In the genomic region with DNA sequence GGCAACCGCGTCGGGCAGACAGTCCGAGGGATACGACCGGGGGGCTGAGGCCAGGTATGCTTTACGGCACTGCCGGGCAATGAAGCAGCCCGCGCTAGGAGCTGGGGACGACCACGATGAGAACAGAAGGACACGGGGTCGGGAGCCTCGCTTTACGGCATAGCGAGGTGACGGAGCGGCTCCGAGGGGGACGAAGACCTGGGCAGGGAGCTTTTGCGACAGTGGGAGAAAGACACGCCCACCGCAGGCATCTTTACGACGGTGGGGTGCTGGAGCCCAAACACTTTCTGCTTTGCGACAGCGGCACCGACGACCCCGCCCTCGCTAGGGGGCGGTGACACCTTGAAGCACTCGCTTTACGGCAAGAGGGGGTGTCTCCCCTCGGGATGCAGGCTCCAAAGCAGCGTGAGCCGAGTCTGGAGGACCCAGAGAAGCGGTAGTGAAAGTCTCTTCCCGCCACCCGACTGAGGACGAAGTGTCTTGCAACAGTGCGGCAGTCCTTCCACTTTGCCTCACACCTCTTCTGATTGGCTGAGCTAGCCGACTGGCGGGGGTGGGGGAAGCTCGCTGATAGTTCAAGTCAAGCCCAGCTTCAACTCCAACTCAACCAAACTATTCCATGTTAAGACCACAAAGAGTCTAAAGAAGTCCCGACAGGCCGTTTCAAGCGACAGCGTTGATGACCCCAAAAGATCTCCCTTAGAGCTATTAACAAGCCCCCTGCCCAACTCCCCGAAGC, we compare ENCODE assay signal across 1 cellular context.
A peak's percentile ranks its signal among the peaks of the same experiment; 100 is the strongest.
TF ChIP-seq lines count a peak whose summit lies in the region.

No MANE protein-coding gene starts in this region.

TF ChIP-seq in HEK293, 187 proteins besides CTCF, POLR2A, EP300 and RAD21 (continued from another document and continues in another):
- TF ChIP-seq PATZ1 (tag by site-specific recombination; IDR thresholded peaks at IDR 0.05), result peak; percentile 91
- no peak for TF ChIP-seq ZNF114 (tag by site-specific recombination; IDR thresholded peaks at IDR 0.05)
- TF ChIP-seq ZNF169 (tag by site-specific recombination; IDR thresholded peaks at IDR 0.05), result no peak
- TF ChIP-seq ZNF768 (tag by site-specific recombination; IDR thresholded peaks at IDR 0.05), result no peak
- no peak for TF ChIP-seq ZNF416 (tag by site-specific recombination; IDR thresholded peaks at IDR 0.05)
- TF ChIP-seq ZEB2 (tag by site-specific recombination; IDR thresholded peaks at IDR 0.05), result peak; percentile 76; the same call in 1 of the 2 replicates
- no peak for TF ChIP-seq ZNF24 (tag by site-specific recombination; IDR thresholded peaks at IDR 0.05)
- no peak for TF ChIP-seq ZNF121 (tag by site-specific recombination; IDR thresholded peaks at IDR 0.05)
- no peak for TF ChIP-seq ZNF561 (tag by site-specific recombination; IDR thresholded peaks at IDR 0.05; ENCODE audit: borderline replicate concordance)
- peak; percentile 59 for TF ChIP-seq ZBTB26 (tag by site-specific recombination; optimal IDR thresholded peaks at IDR 0.05)
- no peak for TF ChIP-seq ZNF223 (tag by site-specific recombination; IDR thresholded peaks at IDR 0.05)
- TF ChIP-seq, protein P1, sequence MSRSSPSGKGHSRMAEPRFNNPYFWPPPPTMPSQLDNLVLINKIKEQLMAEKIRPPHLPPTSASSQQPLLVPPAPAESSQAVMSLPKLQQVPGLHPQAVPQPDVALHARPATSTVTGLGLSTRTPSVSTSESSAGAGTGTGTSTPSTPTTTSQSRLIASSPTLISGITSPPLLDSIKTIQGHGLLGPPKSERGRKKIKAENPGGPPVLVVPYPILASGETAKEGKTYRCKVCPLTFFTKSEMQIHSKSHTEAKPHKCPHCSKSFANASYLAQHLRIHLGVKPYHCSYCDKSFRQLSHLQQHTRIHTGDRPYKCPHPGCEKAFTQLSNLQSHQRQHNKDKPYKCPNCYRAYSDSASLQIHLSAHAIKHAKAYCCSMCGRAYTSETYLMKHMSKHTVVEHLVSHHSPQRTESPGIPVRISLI (tag by site-specific recombination; IDR thresholded peaks at IDR 0.05), result no peak
- TF ChIP-seq TCF7L2 (IDR thresholded peaks at IDR 0.05; ENCODE audit: borderline replicate concordance, low read depth, low read length), result no peak
- no peak for TF ChIP-seq ZNF473 (tag by site-specific recombination; IDR thresholded peaks at IDR 0.05)
- TF ChIP-seq ZNF785 (tag by site-specific recombination; IDR thresholded peaks at IDR 0.05), result no peak
- peak; percentile 89 for TF ChIP-seq ZBTB8A (tag by site-specific recombination; IDR thresholded peaks at IDR 0.05)
- no peak for TF ChIP-seq ZNF394 (tag by site-specific recombination; IDR thresholded peaks at IDR 0.05; ENCODE audit: borderline replicate concordance)
- no peak for TF ChIP-seq ZNF596 (tag by site-specific recombination; IDR thresholded peaks at IDR 0.05)
- no peak for TF ChIP-seq ZNF513 (tag by site-specific recombination; IDR thresholded peaks at IDR 0.05)
- 0 out of 2 replicates have a peak, but pooled peaks have one; percentile 23 for TF ChIP-seq ZNF398 (tag by site-specific recombination; IDR thresholded peaks at IDR 0.05)
- TF ChIP-seq ZNF311 (tag by site-specific recombination; IDR thresholded peaks at IDR 0.05; ENCODE audit: borderline replicate concordance), result no peak
- TF ChIP-seq, protein P2, sequence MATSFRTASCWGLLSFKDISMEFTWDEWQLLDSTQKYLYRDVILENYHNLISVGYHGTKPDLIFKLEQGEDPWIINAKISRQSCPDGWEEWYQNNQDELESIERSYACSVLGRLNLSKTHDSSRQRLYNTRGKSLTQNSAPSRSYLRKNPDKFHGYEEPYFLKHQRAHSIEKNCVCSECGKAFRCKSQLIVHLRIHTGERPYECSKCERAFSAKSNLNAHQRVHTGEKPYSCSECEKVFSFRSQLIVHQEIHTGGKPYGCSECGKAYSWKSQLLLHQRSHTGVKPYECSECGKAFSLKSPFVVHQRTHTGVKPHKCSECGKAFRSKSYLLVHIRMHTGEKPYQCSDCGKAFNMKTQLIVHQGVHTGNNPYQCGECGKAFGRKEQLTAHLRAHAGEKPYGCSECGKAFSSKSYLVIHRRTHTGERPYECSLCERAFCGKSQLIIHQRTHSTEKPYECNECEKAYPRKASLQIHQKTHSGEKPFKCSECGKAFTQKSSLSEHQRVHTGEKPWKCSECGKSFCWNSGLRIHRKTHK (tag by site-specific recombination; IDR thresholded peaks at IDR 0.05), result no peak
- TF ChIP-seq MEIS1 (CRISPR knock-in tag; IDR thresholded peaks at IDR 0.05; ENCODE audit: borderline replicate concordance), result no peak
- TF ChIP-seq ZNF239 (tag by site-specific recombination; IDR thresholded peaks at IDR 0.05), result no peak
- TF ChIP-seq WT1 (tag by site-specific recombination; IDR thresholded peaks at IDR 0.05), result no peak; the same call in 1 of the 2 replicates
- no peak for TF ChIP-seq ZBTB1 (tag by site-specific recombination; IDR thresholded peaks at IDR 0.05)
- TF ChIP-seq, protein P3, sequence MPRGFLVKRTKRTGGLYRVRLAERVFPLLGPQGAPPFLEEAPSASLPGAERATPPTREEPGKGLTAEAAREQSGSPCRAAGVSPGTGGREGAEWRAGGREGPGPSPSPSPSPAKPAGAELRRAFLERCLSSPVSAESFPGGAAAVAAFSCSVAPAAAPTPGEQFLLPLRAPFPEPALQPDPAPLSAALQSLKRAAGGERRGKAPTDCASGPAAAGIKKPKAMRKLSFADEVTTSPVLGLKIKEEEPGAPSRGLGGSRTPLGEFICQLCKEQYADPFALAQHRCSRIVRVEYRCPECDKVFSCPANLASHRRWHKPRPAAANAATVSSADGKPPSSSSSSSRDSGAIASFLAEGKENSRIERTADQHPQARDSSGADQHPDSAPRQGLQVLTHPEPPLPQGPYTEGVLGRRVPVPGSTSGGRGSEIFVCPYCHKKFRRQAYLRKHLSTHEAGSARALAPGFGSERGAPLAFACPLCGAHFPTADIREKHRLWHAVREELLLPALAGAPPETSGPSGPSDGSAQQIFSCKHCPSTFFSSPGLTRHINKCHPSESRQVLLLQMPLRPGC (tag by site-specific recombination; IDR thresholded peaks at IDR 0.05), result no peak
- TF ChIP-seq ZNF280C (tag by site-specific recombination; IDR thresholded peaks at IDR 0.05), result no peak
- TF ChIP-seq ZFP3 (tag by site-specific recombination; IDR thresholded peaks at IDR 0.05; ENCODE audit: low read depth), result no peak
- TF ChIP-seq ZBTB11 (tag by site-specific recombination; conservative IDR thresholded peaks at IDR 0.05; ENCODE audit: low read depth), result no peak; the same call in 1 of the 2 replicates
- TF ChIP-seq ZSCAN5A (tag by site-specific recombination; IDR thresholded peaks at IDR 0.05), result no peak
